ENCODE assay signal across 1 cellular context in the genomic region with DNA sequence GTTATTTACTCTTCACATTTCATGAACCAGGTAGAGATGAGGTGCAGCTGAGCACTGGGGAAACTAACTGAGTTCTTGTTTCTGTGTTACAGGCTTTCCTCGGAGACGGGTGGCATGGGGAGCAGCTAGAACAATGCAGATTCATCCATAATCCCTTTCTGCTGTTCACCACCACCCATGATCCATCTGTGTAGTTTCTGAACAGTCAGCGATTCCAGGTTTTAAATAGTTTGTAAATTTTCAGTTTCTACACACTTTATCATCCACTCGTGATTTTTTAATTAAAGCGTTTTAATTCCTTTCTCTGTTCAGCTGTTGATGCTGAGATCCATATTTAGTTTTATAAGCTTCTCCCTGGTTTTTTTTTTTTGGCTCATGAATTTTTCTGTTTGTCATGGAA.
TF ChIP-seq lines count a peak whose summit lies in the region.

No MANE protein-coding gene starts in this region.

TF ChIP-seq in WTC11, 78 proteins besides CTCF, POLR2A, EP300 and RAD21:
- TF ChIP-seq, protein P1, sequence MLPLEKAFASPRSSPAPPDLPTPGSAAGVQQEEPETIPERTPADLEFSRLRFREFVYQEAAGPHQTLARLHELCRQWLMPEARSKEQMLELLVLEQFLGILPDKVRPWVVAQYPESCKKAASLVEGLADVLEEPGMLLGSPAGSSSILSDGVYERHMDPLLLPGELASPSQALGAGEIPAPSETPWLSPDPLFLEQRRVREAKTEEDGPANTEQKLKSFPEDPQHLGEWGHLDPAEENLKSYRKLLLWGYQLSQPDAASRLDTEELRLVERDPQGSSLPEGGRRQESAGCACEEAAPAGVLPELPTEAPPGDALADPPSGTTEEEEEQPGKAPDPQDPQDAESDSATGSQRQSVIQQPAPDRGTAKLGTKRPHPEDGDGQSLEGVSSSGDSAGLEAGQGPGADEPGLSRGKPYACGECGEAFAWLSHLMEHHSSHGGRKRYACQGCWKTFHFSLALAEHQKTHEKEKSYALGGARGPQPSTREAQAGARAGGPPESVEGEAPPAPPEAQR (CRISPR knock-in tag; IDR thresholded peaks at IDR 0.05): no peak
- TF ChIP-seq SP1 (CRISPR knock-in tag; conservative IDR thresholded peaks at IDR 0.05): no peak
- no peak for TF ChIP-seq NR1H2 (CRISPR knock-in tag; IDR thresholded peaks at IDR 0.05)
- TF ChIP-seq, protein P2, sequence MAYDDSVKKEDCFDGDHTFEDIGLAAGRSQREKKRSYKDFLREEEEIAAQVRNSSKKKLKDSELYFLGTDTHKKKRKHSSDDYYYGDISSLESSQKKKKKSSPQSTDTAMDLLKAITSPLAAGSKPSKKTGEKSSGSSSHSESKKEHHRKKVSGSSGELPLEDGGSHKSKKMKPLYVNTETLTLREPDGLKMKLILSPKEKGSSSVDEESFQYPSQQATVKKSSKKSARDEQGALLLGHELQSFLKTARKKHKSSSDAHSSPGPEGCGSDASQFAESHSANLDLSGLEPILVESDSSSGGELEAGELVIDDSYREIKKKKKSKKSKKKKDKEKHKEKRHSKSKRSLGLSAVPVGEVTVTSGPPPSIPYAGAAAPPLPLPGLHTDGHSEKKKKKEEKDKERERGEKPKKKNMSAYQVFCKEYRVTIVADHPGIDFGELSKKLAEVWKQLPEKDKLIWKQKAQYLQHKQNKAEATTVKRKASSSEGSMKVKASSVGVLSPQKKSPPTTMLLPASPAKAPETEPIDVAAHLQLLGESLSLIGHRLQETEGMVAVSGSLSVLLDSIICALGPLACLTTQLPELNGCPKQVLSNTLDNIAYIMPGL (CRISPR knock-in tag; IDR thresholded peaks at IDR 0.05): no peak
- TF ChIP-seq, protein P3, sequence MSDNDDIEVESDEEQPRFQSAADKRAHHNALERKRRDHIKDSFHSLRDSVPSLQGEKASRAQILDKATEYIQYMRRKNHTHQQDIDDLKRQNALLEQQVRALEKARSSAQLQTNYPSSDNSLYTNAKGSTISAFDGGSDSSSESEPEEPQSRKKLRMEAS (CRISPR knock-in tag; IDR thresholded peaks at IDR 0.05): no peak
- TF ChIP-seq, protein P4, sequence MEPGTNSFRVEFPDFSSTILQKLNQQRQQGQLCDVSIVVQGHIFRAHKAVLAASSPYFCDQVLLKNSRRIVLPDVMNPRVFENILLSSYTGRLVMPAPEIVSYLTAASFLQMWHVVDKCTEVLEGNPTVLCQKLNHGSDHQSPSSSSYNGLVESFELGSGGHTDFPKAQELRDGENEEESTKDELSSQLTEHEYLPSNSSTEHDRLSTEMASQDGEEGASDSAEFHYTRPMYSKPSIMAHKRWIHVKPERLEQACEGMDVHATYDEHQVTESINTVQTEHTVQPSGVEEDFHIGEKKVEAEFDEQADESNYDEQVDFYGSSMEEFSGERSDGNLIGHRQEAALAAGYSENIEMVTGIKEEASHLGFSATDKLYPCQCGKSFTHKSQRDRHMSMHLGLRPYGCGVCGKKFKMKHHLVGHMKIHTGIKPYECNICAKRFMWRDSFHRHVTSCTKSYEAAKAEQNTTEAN (CRISPR knock-in tag; IDR thresholded peaks at IDR 0.05): no peak
- TF ChIP-seq, protein P5, sequence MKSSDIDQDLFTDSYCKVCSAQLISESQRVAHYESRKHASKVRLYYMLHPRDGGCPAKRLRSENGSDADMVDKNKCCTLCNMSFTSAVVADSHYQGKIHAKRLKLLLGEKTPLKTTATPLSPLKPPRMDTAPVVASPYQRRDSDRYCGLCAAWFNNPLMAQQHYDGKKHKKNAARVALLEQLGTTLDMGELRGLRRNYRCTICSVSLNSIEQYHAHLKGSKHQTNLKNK (CRISPR knock-in tag; IDR thresholded peaks at IDR 0.05): no peak
- TF ChIP-seq, protein P6, sequence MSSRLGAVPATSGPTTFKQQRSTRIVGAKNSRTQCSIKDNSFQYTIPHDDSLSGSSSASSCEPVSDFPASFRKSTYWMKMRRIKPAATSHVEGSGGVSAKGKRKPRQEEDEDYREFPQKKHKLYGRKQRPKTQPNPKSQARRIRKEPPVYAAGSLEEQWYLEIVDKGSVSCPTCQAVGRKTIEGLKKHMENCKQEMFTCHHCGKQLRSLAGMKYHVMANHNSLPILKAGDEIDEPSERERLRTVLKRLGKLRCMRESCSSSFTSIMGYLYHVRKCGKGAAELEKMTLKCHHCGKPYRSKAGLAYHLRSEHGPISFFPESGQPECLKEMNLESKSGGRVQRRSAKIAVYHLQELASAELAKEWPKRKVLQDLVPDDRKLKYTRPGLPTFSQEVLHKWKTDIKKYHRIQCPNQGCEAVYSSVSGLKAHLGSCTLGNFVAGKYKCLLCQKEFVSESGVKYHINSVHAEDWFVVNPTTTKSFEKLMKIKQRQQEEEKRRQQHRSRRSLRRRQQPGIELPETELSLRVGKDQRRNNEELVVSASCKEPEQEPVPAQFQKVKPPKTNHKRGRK (CRISPR knock-in tag; IDR thresholded peaks at IDR 0.05; ENCODE audit: borderline replicate concordance): no peak
- no peak for TF ChIP-seq ETV6 (CRISPR knock-in tag; IDR thresholded peaks at IDR 0.05)
- TF ChIP-seq HMGA2 (CRISPR knock-in tag; IDR thresholded peaks at IDR 0.05): no peak
TF ChIP-seq in WTC11: peak in this region for 0.
